In genomic region chr5:103041071-103041676, GRCh38 we compare ENCODE assay signal across 8 cellular contexts.
DNase-seq lines count a peak whose midpoint lies in the region; ATAC-seq, FAIRE-seq and TF ChIP-seq lines count a peak whose summit lies in the region.

No MANE protein-coding gene starts in this region.

- POLR2A ChIA-PET in H1 (lab: Charles Lee; ENCODE audit: partially characterized antibody): interaction anchor here (0.6 kb wide), 1 partner anchor 15 kb away, joined by 3 read pairs; no protein-coding TSS in a partner anchor

- H3K4ac ChIP-seq in H1 (replicated peaks; ENCODE audit: insufficient read length, low read depth, low read length): no peak overlapping the region

- H2AK5ac ChIP-seq in H1 (ENCODE audit: low read depth, low read length): no peak overlapping the region

- no peak overlapping the region for H3K27ac ChIP-seq in H1 (ENCODE audit: low read depth, low read length)

- no peak overlapping the region for H2BK120ac ChIP-seq in H1 (replicated peaks; ENCODE audit: low read depth, low read length)

- H3K18ac ChIP-seq in H1 (ENCODE audit: extremely low read depth, low read length): no peak overlapping the region

- no peak overlapping the region for H3K56ac ChIP-seq in H1 (replicated peaks; ENCODE audit: insufficient read length, low read depth, low read length)

- H2BK12ac ChIP-seq in H1 (ENCODE audit: low read depth, low read length): no peak overlapping the region

- TF ChIP-seq POLR2A in H54 (IDR thresholded peaks at IDR 0.05; ENCODE audit: low read depth, low read length) (no peak), H1 (IDR thresholded peaks at IDR 0.05; ENCODE audit: control extremely low read depth in 1 of 2, low read depth in 2 of 2, low read length in 2 of 2) (no peak)

- H3K4me3 ChIP-seq in H1 (ENCODE audit: extremely low read depth in 1 of 4, insufficient read depth in 2 of 4, low read depth in 3 of 4, low read length in 4 of 4): no peak overlapping the region

- H3K79me2 ChIP-seq in H1 (ENCODE audit: control insufficient read depth in 1 of 2, insufficient read depth in 2 of 2, low read length in 2 of 2): no peaks in the 10 kb centered on the region

- no peaks in the 10 kb centered on the region for H3K79me1 ChIP-seq in H1 (ENCODE audit: low read depth, low read length)

- peak; percentile 73 for FAIRE-seq in H54 (lab: Jason Lieb, UNC)
- FAIRE-seq in H1 (lab: Jason Lieb, UNC): no peak

- no peak for TF ChIP-seq EP300 in H1 (IDR thresholded peaks at IDR 0.05; ENCODE audit: borderline replicate concordance in 1 of 2, low read depth in 2 of 2, low read length in 2 of 2)

- peak in 1 of 3 experiments; percentile 4; a peak in 2 of 4 replicates for TF ChIP-seq CTCF in H1 (IDR thresholded peaks at IDR 0.05; ENCODE audit: control extremely low read depth in 1 of 3, insufficient read depth in 1 of 3, low read depth in 1 of 3, low read length in 3 of 3)

- H3K27me3 ChIP-seq in H1 (replicated peaks in 1 of 4; ENCODE audit: control insufficient read depth in 3 of 4, extremely low read depth in 1 of 4, insufficient read depth in 3 of 4, low read length in 3 of 4): no peaks in the 10 kb centered on the region

- H4K20me1 ChIP-seq in H1 (replicated peaks in 1 of 2; ENCODE audit: control insufficient read depth in 1 of 2, insufficient read depth in 2 of 2, low read length in 2 of 2): no peaks in the 10 kb centered on the region

- no peak overlapping the region for H2AFZ ChIP-seq in H1 (ENCODE audit: low read length)

- no peaks in the 10 kb centered on the region for H3K23me2 ChIP-seq in H1 (ENCODE audit: low read depth, low read length)

- H3K14ac ChIP-seq in H1 (ENCODE audit: insufficient read length): no peak overlapping the region

- 89% methylated on average over 4 of the region's 4 CpGs; no CpG with 5 or more reads in 1 of the 2 experiments for WGBS in H1 (ENCODE audit: extremely low coverage in 1 of 2, insufficient coverage in 1 of 2, insufficient read length in 1 of 2, insufficient replicate concordance in 2 of 2, low coverage in 1 of 2, low lambda C conversion rate in 2 of 2, missing lambda C conversion rate in 1 of 2), 2 experiments

- H3K9ac ChIP-seq in H1 (replicated peaks in 1 of 4; ENCODE audit: extremely low read depth in 1 of 4, low read depth in 3 of 4, low read length in 3 of 4): no peak overlapping the region

- no peak overlapping the region for H3K23ac ChIP-seq in H1 (ENCODE audit: insufficient read length)

- H3K36me3 ChIP-seq in H1 (ENCODE audit: control insufficient read depth in 2 of 4, insufficient read depth in 4 of 4, low read length in 3 of 4): no peaks in the 10 kb centered on the region

- no peak overlapping the region for H2BK20ac ChIP-seq in H1 (ENCODE audit: low read length)

- H3K4me1 ChIP-seq in H1 (replicated peaks in 1 of 4; ENCODE audit: control insufficient read depth in 3 of 4, insufficient read depth in 4 of 4, low read length in 3 of 4): no peaks in the 10 kb centered on the region

- H2BK15ac ChIP-seq in H1 (ENCODE audit: low read length): no peak overlapping the region

- CTCF ChIA-PET in H1 (lab: Charles Lee; ENCODE audit: partially characterized antibody): interaction anchor here (0.7 to 1.6 kb wide), 5 partner anchors 9 to 39 kb away, joined by 3 to 11 read pairs (median 4); no protein-coding TSS in a partner anchor

- no peaks in the 10 kb centered on the region for H3K9me3 ChIP-seq in H1 (ENCODE audit: insufficient read depth in 2 of 2, low read depth in 1 of 2, low read length in 1 of 2)

- no peak overlapping the region for H2BK5ac ChIP-seq in H1 (ENCODE audit: low read depth, low read length)

- DNase-seq in AG20443 (ENCODE audit: low spot score): peak; percentile 20
- no peak for DNase-seq in H54 (ENCODE audit: insufficient read length, low spot score)
- DNase-seq in NCI-H748 (lab: John Stamatoyannopoulos, UW; ENCODE audit: unreplicated experiment): peak; percentile 72
- DNase-seq in H1 (ENCODE audit: low read depth in 1 of 2, low spot score in 2 of 2): no peak
- DNase-seq in pons (ENCODE audit: low spot score): peak; percentile 48

- H4K8ac ChIP-seq in H1 (ENCODE audit: extremely low read depth, insufficient read depth, low read length): no peak overlapping the region

- TF ChIP-seq RAD21 in H1 (IDR thresholded peaks at IDR 0.05 in 1 of 2, conservative IDR thresholded peaks at IDR 0.05 in 1 of 2; ENCODE audit: low read depth in 2 of 2, low read length in 2 of 2): peak; percentile 37 to 48; a peak in 3 of 4 replicates

- H4K5ac ChIP-seq in H1 (ENCODE audit: insufficient read length, low read depth, low read length): no peak overlapping the region

- no peak overlapping the region for H4K91ac ChIP-seq in H1 (replicated peaks; ENCODE audit: insufficient read length, low read length)

- H3K4me2 ChIP-seq in H1 (ENCODE audit: insufficient read depth in 1 of 2, low read depth in 2 of 2, low read length in 2 of 2): no peak overlapping the region

- ATAC-seq in HG02981 (IDR thresholded peaks at IDR 0.05; ENCODE audit: unreplicated experiment) (no peak), HG03520 (IDR thresholded peaks at IDR 0.05; ENCODE audit: unreplicated experiment) (no peak), GM21528 (IDR thresholded peaks at IDR 0.05; ENCODE audit: low FRiP score, unreplicated experiment) (no peak)

TF ChIP-seq in H1, 55 proteins besides CTCF, POLR2A, EP300 and RAD21:
- TF ChIP-seq SP4 (IDR thresholded peaks at IDR 0.05; ENCODE audit: low read length) (no peak), POU5F1 (IDR thresholded peaks at IDR 0.05; ENCODE audit: low read depth, low read length) (no peak), ZNF274 (IDR thresholded peaks at IDR 0.05; ENCODE audit: borderline replicate concordance, extremely low read depth, low read length) (no peak), KDM4A (IDR thresholded peaks at IDR 0.05; ENCODE audit: low read depth, low read length, severe bottlenecking) (no peak), E2F6 (IDR thresholded peaks at IDR 0.05) (no peak), MAFK (IDR thresholded peaks at IDR 0.05; ENCODE audit: low read depth, low read length) (no peak), CBX8 (IDR thresholded peaks at IDR 0.05; ENCODE audit: borderline replicate concordance, low read depth, low read length) (no peak), TCF12 (IDR thresholded peaks at IDR 0.05; ENCODE audit: low read depth, low read length) (no peak), GABPA (IDR thresholded peaks at IDR 0.05; ENCODE audit: borderline replicate concordance, insufficient read depth, low read length) (no peak), KDM1A (IDR thresholded peaks at IDR 0.05; ENCODE audit: borderline replicate concordance, low read length) (no peak), YY1 (IDR thresholded peaks at IDR 0.05; ENCODE audit: low read depth, low read length) (no peak), NRF1 (IDR thresholded peaks at IDR 0.05; ENCODE audit: low read depth, low read length) (no peak), SIN3A (conservative IDR thresholded peaks at IDR 0.05 in 1 of 2, IDR thresholded peaks at IDR 0.05 in 1 of 2; ENCODE audit: low read depth in 1 of 2, low read length in 2 of 2) (no peak), RNF2 (IDR thresholded peaks at IDR 0.05; ENCODE audit: borderline replicate concordance, low read depth, low read length, missing control alignments, poor library complexity, severe bottlenecking) (no peak), HDAC2 (IDR thresholded peaks at IDR 0.05; ENCODE audit: borderline replicate concordance in 1 of 2, low read depth in 2 of 2, low read length in 2 of 2) (no peak), CEBPB (IDR thresholded peaks at IDR 0.05; ENCODE audit: low read depth, low read length) (no peak), NANOG (IDR thresholded peaks at IDR 0.05; ENCODE audit: insufficient read depth, low read depth, low read length, poor library complexity, severe bottlenecking) (no peak), MAX (IDR thresholded peaks at IDR 0.05) (no peak), TEAD4 (IDR thresholded peaks at IDR 0.05; ENCODE audit: low read depth, low read length) (no peak)
- TF ChIP-seq, protein P1, sequence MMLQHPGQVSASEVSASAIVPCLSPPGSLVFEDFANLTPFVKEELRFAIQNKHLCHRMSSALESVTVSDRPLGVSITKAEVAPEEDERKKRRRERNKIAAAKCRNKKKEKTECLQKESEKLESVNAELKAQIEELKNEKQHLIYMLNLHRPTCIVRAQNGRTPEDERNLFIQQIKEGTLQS (IDR thresholded peaks at IDR 0.05; ENCODE audit: insufficient read depth, low read depth, low read length): no peak

Comparison
In these comparisons a context has a peak if more than half of its experiments do, and no peak if none do; other contexts are left out.
1. DNase-seq: peak in AG20443 (single experiment), NCI-H748 (single experiment) and pons (single experiment); none in H54 (single experiment) and H1 (0 of 2).